In genomic region chr14:68139466-68140110, GRCh38 we compare ENCODE assay signal across 11 cellular contexts.
DNase-seq lines count a peak whose midpoint lies in the region; ATAC-seq and TF ChIP-seq lines count a peak whose summit lies in the region.
"Had no signal": no experiment of that assay in that cellular context is flagged by ENCODE, and none has a peak within 500 bp of the region (broad histone marks: within the 10 kb centered on the region; RNA-seq: fewer than 3 reads in every experiment).

No MANE protein-coding gene starts in this region.

- 88 to 91% methylated on average over 4 to 5 of the region's 5 CpGs for WGBS in endodermal cell (ENCODE audit: insufficient coverage in 1 of 2, insufficient read length in 1 of 2), 2 experiments
- WGBS in psoas muscle, 3 donors = 31 to 48% (median 33%) methylated on average over 5 of the region's 5 CpGs

- H3K36me3 ChIP-seq in endodermal cell (ENCODE audit: control insufficient read depth, insufficient read depth, low read length) = no peaks in the 10 kb centered on the region
- H3K36me3 ChIP-seq in psoas muscle (ENCODE audit: insufficient read depth in 1 of 2, low read depth in 1 of 2) = no peaks in the 10 kb centered on the region
- no peaks in the 10 kb centered on the region for H3K36me3 ChIP-seq in HAP-1 (replicated peaks)

- ATAC-seq in psoas muscle (peak in 1 of 4 donors; percentile 4), HG02840 (IDR thresholded peaks at IDR 0.05; ENCODE audit: low FRiP score, unreplicated experiment) (no peak)

- H3K4me3 ChIP-seq in endodermal cell (ENCODE audit: low read length) = no peak overlapping the region
- no peak overlapping the region for H3K4me3 ChIP-seq in psoas muscle
- no peak overlapping the region for H3K4me3 ChIP-seq in HAP-1

- H3K27ac Mint-ChIP-seq in endodermal cell = peak overlapping the region; percentile 71
- H3K27ac Mint-ChIP-seq: CD4-positive, alpha-beta T cell had no signal

- H3K9me3 ChIP-seq in endodermal cell (ENCODE audit: control insufficient read depth, low read length) (no peaks in the 10 kb centered on the region), psoas muscle (no peaks in the 10 kb centered on the region), HAP-1 (no peaks in the 10 kb centered on the region)

- DNase-seq in DMS79 (lab: John Stamatoyannopoulos, UW) (peak; percentile 77), NCI-H774 (lab: John Stamatoyannopoulos, UW) (peak; percentile 52), endodermal cell (no peak), psoas muscle (no peak), DMS 273 (lab: John Stamatoyannopoulos, UW; ENCODE audit: unreplicated experiment) (no peak), HAP-1 (ENCODE audit: low spot score in 2 of 2) (no peak), occipital lobe (lab: John Stamatoyannopoulos, UW) (no peak)
- DNase-seq: activated CD4-positive, alpha-beta T cell treated with anti-CD3 and anti-CD28 coated beads, Interleukin-2, amount 50 U/mL, for 1 hour; anterior cingulate cortex; CD4-positive, alpha-beta T cell had no signal

- TF ChIP-seq CTCF in endodermal cell (conservative IDR thresholded peaks at IDR 0.05) (no peak), psoas muscle (IDR thresholded peaks at IDR 0.05) (no peak)

- peaks cover 4% of the 10 kb centered on the region for H3K4me1 ChIP-seq in endodermal cell (ENCODE audit: control insufficient read depth, insufficient read depth, low read length)
- H3K4me1 ChIP-seq in psoas muscle = peaks cover 66% of the 10 kb centered on the region
- H3K4me1 ChIP-seq in HAP-1 = peaks cover 26% of the 10 kb centered on the region

- H3K4me1 Mint-ChIP-seq in endodermal cell = peaks cover 20% of the 10 kb centered on the region

- intact Hi-C loops in psoas muscle (cut with DNase I) = loop anchor here in 1 of 2 donors (5.0 kb wide), 3 partner anchors 93 to 653 kb away; partner anchors contain the start of gene ZFP36L1

- H3K4me3 Mint-ChIP-seq in endodermal cell = no peak overlapping the region
- H3K4me3 Mint-ChIP-seq: CD4-positive, alpha-beta T cell had no signal

- no peak overlapping the region for H3K9ac ChIP-seq in endodermal cell (ENCODE audit: extremely low read depth, low read length, poor library complexity, severe bottlenecking)

- no peaks in the 10 kb centered on the region for H3K27me3 Mint-ChIP-seq in endodermal cell (ENCODE audit: insufficient read depth)
- H3K27me3 Mint-ChIP-seq: CD4-positive, alpha-beta T cell had no signal

- no peaks in the 10 kb centered on the region for H3K27me3 ChIP-seq in endodermal cell (ENCODE audit: control insufficient read depth, insufficient read depth, low read length, poor library complexity, severe bottlenecking)
- no peaks in the 10 kb centered on the region for H3K27me3 ChIP-seq in psoas muscle (ENCODE audit: insufficient read depth in 3 of 3, low read length in 2 of 3)
- no peaks in the 10 kb centered on the region for H3K27me3 ChIP-seq in HAP-1 (ENCODE audit: low read depth)

- H3K9me3 Mint-ChIP-seq in endodermal cell = no peaks in the 10 kb centered on the region
- H3K9me3 Mint-ChIP-seq: CD4-positive, alpha-beta T cell had no signal

- no peaks in the 10 kb centered on the region for H3K36me3 Mint-ChIP-seq in endodermal cell (ENCODE audit: low read depth)

- H3K27ac ChIP-seq in endodermal cell (ENCODE audit: low read depth, low read length) (peak overlapping the region; percentile 96), psoas muscle (peak overlapping the region; percentile 81)

- in situ Hi-C loops in HAP-1 (cut with MboI; ENCODE audit: low sequenced_read_pairs) = no loop called here

Comparison
In these comparisons a context has a peak if more than half of its experiments do, and no peak if none do; other contexts are left out.
1. DNase-seq: peak in DMS79 (single experiment) and NCI-H774 (single experiment); none in endodermal cell (single experiment), psoas muscle (0 of 2), DMS 273 (single experiment), HAP-1 (0 of 2) and occipital lobe (single experiment).